ENCODE assay signal across 12 cellular contexts in the genomic region with DNA sequence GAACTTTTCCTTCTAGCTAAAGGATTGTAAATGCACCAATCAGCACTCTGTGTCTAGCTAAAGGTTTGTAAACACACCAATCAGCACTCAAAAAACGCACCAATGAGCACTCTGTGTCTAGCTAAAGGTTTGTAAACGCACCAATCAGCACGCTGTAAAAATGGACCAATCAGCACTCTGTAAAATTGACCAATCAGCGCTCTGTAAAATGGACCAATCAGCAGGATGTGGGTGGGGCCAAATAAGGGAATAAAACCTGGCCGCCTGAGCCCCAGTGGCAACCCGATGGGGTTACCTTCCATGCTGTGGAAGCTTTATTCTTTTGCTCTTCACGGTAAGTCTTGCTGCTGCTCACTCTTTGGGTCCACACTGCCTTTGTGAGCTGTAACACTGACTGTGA. TPM values are rescaled to one million over a fixed set of nuclear protein-coding genes. Genes with fewer than 3 reads are reported as not detected.
"Had no signal": no experiment of that assay in that cellular context is flagged by ENCODE, and none has a peak within 500 bp of the region (broad histone marks: within the 10 kb centered on the region; RNA-seq: fewer than 3 reads in every experiment).

No MANE protein-coding gene starts in this region.

RNA-seq across cellular contexts. Expression of gene OR8B8, which starts 13.9 kb away (rescaled TPM):
- total RNA-seq: OCI-LY7, PC-3, PC-9, Peyer's patch, Right ventricle myocardium inferior, Right ventricle myocardium superior, RPMI7951, SJCRH30, SJSA1, SK-MEL-5, T-cell had no signal
- polyA plus RNA-seq: SK-N-SH had no signal

RNA-seq across cellular contexts. Expression of gene OR8B4, which starts 34.7 kb away (rescaled TPM):
- total RNA-seq: OCI-LY7, PC-3, PC-9, Peyer's patch, Right ventricle myocardium inferior, Right ventricle myocardium superior, RPMI7951, SJCRH30, SJSA1, SK-MEL-5, T-cell had no signal
- polyA plus RNA-seq: SK-N-SH had no signal
